ENCODE assay signal across 14 cellular contexts in genomic region chrX:1659664-1660461, GRCh38. TPM values are rescaled to one million over a fixed set of nuclear protein-coding genes. Genes with fewer than 3 reads are reported as not detected.
A peak's percentile ranks its signal among the peaks of the same experiment; 100 is the strongest.
DNase-seq lines count a peak whose midpoint lies in the region; ATAC-seq, FAIRE-seq and TF ChIP-seq lines count a peak whose summit lies in the region.
"Had no signal": no experiment of that assay in that cellular context is flagged by ENCODE, and none has a peak within 500 bp of the region (broad histone marks: within the 10 kb centered on the region; RNA-seq: fewer than 3 reads in every experiment).

No MANE protein-coding gene starts in this region.

- peak overlapping the region; percentile 13 for H4K91ac ChIP-seq in H1 (replicated peaks; ENCODE audit: insufficient read length, low read length)

- no peak overlapping the region for H3K4ac ChIP-seq in H1 (replicated peaks; ENCODE audit: insufficient read length, low read depth, low read length)

- H2BK12ac ChIP-seq in H1 (ENCODE audit: low read depth, low read length), result peak overlapping the region; percentile 96; the same call in 1 of the 2 replicates

- DNase-seq in activated gamma-delta T cell (lab: John Stamatoyannopoulos, UW), result peak; percentile 9
- DNase-seq in activated gamma-delta T cell treated with Interleukin-2 at 50 U/mL for 16 hours, result no peak
- peak; percentile 65 for DNase-seq in RWPE2 (ENCODE audit: low spot score)
- DNase-seq in H1 (ENCODE audit: low read depth in 1 of 2, low spot score in 2 of 2), result no peak
- peak; percentile 16 to 72 for DNase-seq in upper lobe of left lung
- no peak for DNase-seq in NCI-H2107 treated with DMSO at 0.1 percent for 48 hours (lab: John Stamatoyannopoulos, UW; ENCODE audit: unreplicated experiment)
- DNase-seq: foreskin melanocyte; left ventricle myocardium inferior; NCI-H1417 treated with DMSO at 0.1 percent for 48 hours; SHP77; stimulated activated naive B cell treated with anti-CD40 and anti-IgM and Interleukin-4, amounts not matched to agents 10 μg/mL and 1 μg/mL and 100 μg/mL, for 72 hours had no signal

- no peak for FAIRE-seq in H1 (lab: Jason Lieb, UNC)

- TF ChIP-seq EP300 in H1 (IDR thresholded peaks at IDR 0.05; ENCODE audit: borderline replicate concordance in 1 of 2, low read depth in 2 of 2, low read length in 2 of 2), result no peak
- TF ChIP-seq EP300 in upper lobe of left lung (IDR thresholded peaks at IDR 0.05), result no peak

- peaks cover 4% of the 10 kb centered on the region; the same call in 1 of the 2 replicates for H3K23me2 ChIP-seq in H1 (ENCODE audit: low read depth, low read length)

- H3K9ac ChIP-seq in H1 (replicated peaks in 1 of 4; ENCODE audit: extremely low read depth in 1 of 4, low read depth in 3 of 4, low read length in 3 of 4), result no peak overlapping the region

- H4K20me1 ChIP-seq in H1 (replicated peaks in 1 of 2; ENCODE audit: control insufficient read depth in 1 of 2, insufficient read depth in 2 of 2, low read length in 2 of 2), result no peaks in the 10 kb centered on the region

- H3K9me3 ChIP-seq in RWPE2 (ENCODE audit: severe bottlenecking) (no peaks in the 10 kb centered on the region), H1 (ENCODE audit: insufficient read depth in 2 of 2, low read depth in 1 of 2, low read length in 1 of 2) (no peaks in the 10 kb centered on the region), upper lobe of left lung (no peaks in the 10 kb centered on the region)
- H3K9me3 ChIP-seq: adrenal gland, left ventricle myocardium inferior had no signal

- H2AK5ac ChIP-seq in H1 (ENCODE audit: low read depth, low read length), result peak overlapping the region; percentile 83; the same call in 1 of the 2 replicates

- peaks cover 0 to 4% of the 10 kb centered on the region in 2 experiments; a peak in 1 of 4 replicates for H3K79me2 ChIP-seq in H1 (ENCODE audit: control insufficient read depth in 1 of 2, insufficient read depth in 2 of 2, low read length in 2 of 2)

- POLR2A ChIA-PET in H1 (lab: Charles Lee; ENCODE audit: partially characterized antibody), result no interaction called here

- peak overlapping the region; percentile 32; the same call in 1 of the 2 replicates for H3K18ac ChIP-seq in H1 (ENCODE audit: extremely low read depth, low read length)

- no peak overlapping the region for H4K8ac ChIP-seq in H1 (ENCODE audit: extremely low read depth, insufficient read depth, low read length)

- no peak overlapping the region for H4K5ac ChIP-seq in H1 (ENCODE audit: insufficient read length, low read depth, low read length)

- H3K4me2 ChIP-seq in H1 (ENCODE audit: insufficient read depth in 1 of 2, low read depth in 2 of 2, low read length in 2 of 2), result no peak overlapping the region

- peak overlapping the region; percentile 18 for H2BK120ac ChIP-seq in H1 (replicated peaks; ENCODE audit: low read depth, low read length)

- peak overlapping the region; percentile 66 for H2BK5ac ChIP-seq in H1 (ENCODE audit: low read depth, low read length)

- no peak overlapping the region for H3K4me3 ChIP-seq in RWPE2 (ENCODE audit: severe bottlenecking)
- no peak overlapping the region for H3K4me3 ChIP-seq in H1 (ENCODE audit: extremely low read depth in 1 of 4, insufficient read depth in 2 of 4, low read depth in 3 of 4, low read length in 4 of 4)
- no peak overlapping the region for H3K4me3 ChIP-seq in upper lobe of left lung
- H3K4me3 ChIP-seq: adrenal gland, left ventricle myocardium inferior had no signal

- CTCF ChIA-PET in H1 (lab: Charles Lee; ENCODE audit: partially characterized antibody), result no interaction called here

- H3K4me1 ChIP-seq in RWPE2 (ENCODE audit: insufficient read depth, poor library complexity, severe bottlenecking) (peaks cover 6% of the 10 kb centered on the region), H1 (replicated peaks in 1 of 4; ENCODE audit: control insufficient read depth in 3 of 4, insufficient read depth in 4 of 4, low read length in 3 of 4) (peaks cover 0 to 2% (median 0%) of the 10 kb centered on the region in 4 experiments; a peak in 2 of 7 replicates), upper lobe of left lung (peaks cover 0 to 5% (median 2%) of the 10 kb centered on the region in 4 donors)
- H3K4me1 ChIP-seq: adrenal gland had no signal

- TF ChIP-seq CTCF in RWPE2 (IDR thresholded peaks at IDR 0.05; ENCODE audit: poor library complexity, severe bottlenecking) (no peak), H1 (IDR thresholded peaks at IDR 0.05; ENCODE audit: control extremely low read depth in 1 of 3, insufficient read depth in 1 of 3, low read depth in 1 of 3, low read length in 3 of 3) (no peak), upper lobe of left lung (IDR thresholded peaks at IDR 0.05) (no peak)

- TF ChIP-seq RAD21 in H1 (IDR thresholded peaks at IDR 0.05 in 1 of 2, conservative IDR thresholded peaks at IDR 0.05 in 1 of 2; ENCODE audit: low read depth in 2 of 2, low read length in 2 of 2), result no peak

- H3K27me3 ChIP-seq in RWPE2 (ENCODE audit: insufficient read depth, poor library complexity, severe bottlenecking), result no peaks in the 10 kb centered on the region
- H3K27me3 ChIP-seq in H1 (replicated peaks in 1 of 4; ENCODE audit: control insufficient read depth in 3 of 4, extremely low read depth in 1 of 4, insufficient read depth in 3 of 4, low read length in 3 of 4), result no peaks in the 10 kb centered on the region
- no peaks in the 10 kb centered on the region for H3K27me3 ChIP-seq in upper lobe of left lung
- H3K27me3 ChIP-seq: adrenal gland had no signal

- H3K27ac ChIP-seq in RWPE2 (ENCODE audit: poor library complexity, severe bottlenecking) (no peak overlapping the region), H1 (ENCODE audit: low read depth, low read length) (no peak overlapping the region), upper lobe of left lung (no peak overlapping the region)
- H3K27ac ChIP-seq: adrenal gland, left ventricle myocardium inferior had no signal

- no peak overlapping the region for H2AFZ ChIP-seq in H1 (ENCODE audit: low read length)

- H3K56ac ChIP-seq in H1 (replicated peaks; ENCODE audit: insufficient read length, low read depth, low read length), result no peak overlapping the region

- TF ChIP-seq POLR2A in H1 (IDR thresholded peaks at IDR 0.05; ENCODE audit: control extremely low read depth in 1 of 2, low read depth in 2 of 2, low read length in 2 of 2), result no peak
- TF ChIP-seq POLR2A in upper lobe of left lung (IDR thresholded peaks at IDR 0.05), result no peak

- peak overlapping the region; percentile 88 for H2BK15ac ChIP-seq in H1 (ENCODE audit: low read length)

- no peak overlapping the region for H3K14ac ChIP-seq in H1 (ENCODE audit: insufficient read length)

- no peaks in the 10 kb centered on the region for H3K36me3 ChIP-seq in RWPE2 (ENCODE audit: low read depth)
- no peaks in the 10 kb centered on the region for H3K36me3 ChIP-seq in H1 (ENCODE audit: control insufficient read depth in 2 of 4, insufficient read depth in 4 of 4, low read length in 3 of 4)
- H3K36me3 ChIP-seq in upper lobe of left lung, result no peaks in the 10 kb centered on the region
- H3K36me3 ChIP-seq: adrenal gland, left ventricle myocardium inferior had no signal

- H2BK20ac ChIP-seq in H1 (ENCODE audit: low read length), result no peak overlapping the region

- no peak overlapping the region for H3K23ac ChIP-seq in H1 (ENCODE audit: insufficient read length)

- no peaks in the 10 kb centered on the region for H3K79me1 ChIP-seq in H1 (ENCODE audit: low read depth, low read length)

- 96% methylated on average over 34 of the region's 34 CpGs; no CpG with 5 or more reads in 1 of the 2 experiments for WGBS in H1 (ENCODE audit: extremely low coverage in 1 of 2, insufficient coverage in 1 of 2, insufficient read length in 1 of 2, insufficient replicate concordance in 2 of 2, low coverage in 1 of 2, low lambda C conversion rate in 2 of 2, missing lambda C conversion rate in 1 of 2), 2 experiments
- 89 to 91% methylated on average over 29 to 32 of the region's 34 CpGs for WGBS in upper lobe of left lung, 2 donors

- ATAC-seq in RWPE2 (ENCODE audit: low read depth), result no peak
- ATAC-seq in upper lobe of left lung (ENCODE audit: low FRiP score in 2 of 2), result no peak
- ATAC-seq in GM21717 (IDR thresholded peaks at IDR 0.05; ENCODE audit: unreplicated experiment), result no peak
- no peak for ATAC-seq in GM19455 (IDR thresholded peaks at IDR 0.05; ENCODE audit: unreplicated experiment)
- ATAC-seq: stimulated activated naive B cell treated with anti-CD40 and anti-IgM and Interleukin-4, amounts not matched to agents 10 μg/mL and 1 μg/mL and 100 μg/mL, for 72 hours had no signal

TF ChIP-seq in H1, 55 proteins besides CTCF, POLR2A, EP300 and RAD21:
- no peak for TF ChIP-seq SUZ12 (IDR thresholded peaks at IDR 0.05; ENCODE audit: low read length)
- TF ChIP-seq EGR1 (IDR thresholded peaks at IDR 0.05; ENCODE audit: borderline replicate concordance, low read depth, low read length), result no peak
- no peak for TF ChIP-seq SIRT6 (IDR thresholded peaks at IDR 0.05; ENCODE audit: low read length)
- no peak for TF ChIP-seq CBX8 (IDR thresholded peaks at IDR 0.05; ENCODE audit: borderline replicate concordance, low read depth, low read length)
- no peak for TF ChIP-seq SAP30 (IDR thresholded peaks at IDR 0.05; ENCODE audit: insufficient read depth, insufficient replicate concordance, low read length)
- no peak for TF ChIP-seq BCL11A (IDR thresholded peaks at IDR 0.05; ENCODE audit: low read depth in 2 of 2, low read length in 2 of 2)
- TF ChIP-seq SP4 (IDR thresholded peaks at IDR 0.05; ENCODE audit: low read length), result no peak
- no peak for TF ChIP-seq RXRA (IDR thresholded peaks at IDR 0.05; ENCODE audit: insufficient read depth, low read depth, low read length)
- no peak for TF ChIP-seq NRF1 (IDR thresholded peaks at IDR 0.05; ENCODE audit: low read depth, low read length)

RNA-seq across cellular contexts. Expression of gene ASMT, which starts 45.0 kb away (rescaled TPM):
- total RNA-seq in H1 (2021; fragmentation: NEBNext Ultra II Directional; extraction: Animal tissue kit (Norgen Biotek cat#: 25700)), result 1.4 and 1.5 TPM in 2 replicates
- 2.6 and 3.1 TPM in 2 replicates for polyA plus RNA-seq in H1 (2011; rRNA removed)
- 2.8 TPM for polyA plus RNA-seq in H1 (2011; cell fraction: cytosol; rRNA removed)
- polyA plus RNA-seq in H1 (2011; cell fraction: nucleus; rRNA removed), result 1.7 TPM
- polyA plus RNA-seq in H1 (2012, experiment 1 of 2), result 2.6 to 3.1 TPM (median 2.7 TPM) in 4 replicates
- polyA plus RNA-seq in H1 (2012, experiment 2 of 2), result 1.7 TPM
- polyA plus RNA-seq in H1 (2013, experiment 1 of 2), result 0.26 TPM
- polyA plus RNA-seq in H1 (2013, experiment 2 of 2), result 0.37 TPM
- polyA minus RNA-seq in H1 (2011; rRNA and poly(A)+ RNA removed), result 2.2 and 5.2 TPM in 2 replicates
- 1.1 TPM for polyA minus RNA-seq in H1 (2011; cell fraction: cytosol; rRNA and poly(A)+ RNA removed)
- polyA minus RNA-seq in H1 (2011; cell fraction: nucleus; rRNA and poly(A)+ RNA removed), result not detected
- total RNA-seq in upper lobe of left lung, result 1 to 10 TPM in 1 of 6 donors, not detected in 5; 2.2 TPM
- total RNA-seq: left ventricle myocardium inferior had no signal

Comparison
In these comparisons a context has a peak if more than half of its experiments do, and no peak if none do; other contexts are left out.
1. DNase-seq: peak in activated gamma-delta T cell (single experiment), RWPE2 (single experiment) and upper lobe of left lung (2 of 2); none in activated gamma-delta T cell treated with Interleukin-2 at 50 U/mL for 16 hours (single experiment), H1 (0 of 2) and NCI-H2107 treated with DMSO at 0.1 percent for 48 hours (single experiment).